9 cellular contexts compared by ENCODE assay signal in the genomic region with DNA sequence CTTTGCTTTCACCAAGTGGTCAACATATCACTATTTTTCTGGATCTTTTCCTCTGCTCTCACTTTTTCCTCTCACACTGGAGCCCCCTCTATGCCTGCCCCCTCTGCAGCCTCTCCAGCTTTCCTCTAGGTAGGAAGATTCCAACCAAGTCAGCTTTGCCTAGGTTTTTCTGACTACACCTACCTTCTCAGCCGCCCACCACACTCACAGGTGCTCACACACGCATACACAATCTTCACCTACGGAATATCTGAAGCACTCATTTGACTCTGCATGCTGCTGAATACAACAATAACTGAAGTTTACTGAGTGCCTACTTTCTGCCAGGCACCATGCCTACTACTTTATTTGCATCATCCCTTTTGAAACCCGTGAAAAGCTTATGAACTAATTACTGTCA.
DNase-seq lines count a peak whose midpoint lies in the region; ATAC-seq and TF ChIP-seq lines count a peak whose summit lies in the region.
"Had no signal": no experiment of that assay in that cellular context is flagged by ENCODE, and none has a peak within 500 bp of the region (broad histone marks: within the 10 kb centered on the region; RNA-seq: fewer than 3 reads in every experiment).

No MANE protein-coding gene starts in this region.

- H3K27me3 Mint-ChIP-seq in T-cell (no peaks in the 10 kb centered on the region), mesothelial cell of epicardium (ENCODE audit: low read depth) (no peaks in the 10 kb centered on the region)

- H3K4me1 Mint-ChIP-seq in T-cell (peaks cover 39 to 67% (median 53%) of the 10 kb centered on the region in 3 donors), mesothelial cell of epicardium (no peaks in the 10 kb centered on the region)

- no peaks in the 10 kb centered on the region; a peak in 1 of 22 replicates for H3K9me3 ChIP-seq in BLaER1 treated with 17β-estradiol and CSF1 and Interleukin-3, amounts not matched to agents 10 nM and 100 nM (replicated peaks in 1 of 11)
- H3K9me3 ChIP-seq: heart left ventricle had no signal

- peaks cover 12% of the 10 kb centered on the region for H3K36me3 Mint-ChIP-seq in T-cell
- no peaks in the 10 kb centered on the region for H3K36me3 Mint-ChIP-seq in mesothelial cell of epicardium

- DNase-seq in GM06990 (ENCODE audit: extremely low read depth, insufficient read length) (no peak), T-cell (no peak), epithelial cell of prostate (ENCODE audit: low read depth, low spot score) (no peak), anterior cingulate cortex (lab: John Stamatoyannopoulos, UW) (no peak), NCI-H82 treated with DMSO at 0.1 percent for 48 hours (lab: John Stamatoyannopoulos, UW; ENCODE audit: unreplicated experiment) (no peak), mesothelial cell of epicardium (ENCODE audit: low spot score in 2 of 2, unreplicated experiment in 2 of 2) (no peak)
- DNase-seq: heart left ventricle had no signal

- H3K9me3 Mint-ChIP-seq in T-cell, result no peaks in the 10 kb centered on the region
- peaks cover 4% of the 10 kb centered on the region for H3K9me3 Mint-ChIP-seq in mesothelial cell of epicardium

- H3K4me3 Mint-ChIP-seq in T-cell (peak overlapping the region; percentile 40 to 57 (median 55)), mesothelial cell of epicardium (no peak overlapping the region)

- H3K4me2 ChIP-seq in BLaER1 treated with 17β-estradiol and CSF1 and Interleukin-3, amounts not matched to agents 10 nM and 100 nM, result peak overlapping the region; percentile 21 to 77 (median 48); a peak in 19 of 22 replicates

- ATAC-seq in T-cell (replicated peaks in 1 of 4), result no peak
- ATAC-seq in HG02973 (IDR thresholded peaks at IDR 0.05; ENCODE audit: unreplicated experiment), result no peak
- ATAC-seq: heart left ventricle had no signal

- H4K20me1 ChIP-seq in BLaER1 treated with 17β-estradiol and CSF1 and Interleukin-3, amounts not matched to agents 10 nM and 100 nM, result no peaks in the 10 kb centered on the region

- TF ChIP-seq CTCF in GM06990 (IDR thresholded peaks at IDR 0.05; ENCODE audit: insufficient read depth, low read length, poor library complexity, severe bottlenecking) (no peak), mesothelial cell of epicardium (IDR thresholded peaks at IDR 0.05; ENCODE audit: unreplicated experiment) (no peak)

- no peak overlapping the region for H3K9ac ChIP-seq in BLaER1 treated with 17β-estradiol and CSF1 and Interleukin-3, amounts not matched to agents 10 nM and 100 nM

- CTCF ChIA-PET in T-cell (lab: Charles Lee), result interaction anchor here (0.6 to 1.3 kb wide), 5 partner anchors 9 to 639 kb away, joined by 3 to 9 read pairs (median 5); no protein-coding TSS in a partner anchor

- H3K4me3 ChIP-seq in BLaER1 treated with 17β-estradiol and CSF1 and Interleukin-3, amounts not matched to agents 10 nM and 100 nM, result no peak overlapping the region
- H3K4me3 ChIP-seq in GM06990 (replicated peaks; ENCODE audit: low read depth, low read length), result peak overlapping the region; percentile 10; the same call in 1 of the 2 replicates
- H3K4me3 ChIP-seq: heart left ventricle had no signal

- H3K4me1 ChIP-seq in BLaER1 treated with 17β-estradiol and CSF1 and Interleukin-3, amounts not matched to agents 10 nM and 100 nM, result peaks cover 20 to 39% (median 35%) of the 10 kb centered on the region in 10 experiments

- H3K27ac Mint-ChIP-seq in T-cell (peak overlapping the region; percentile 76 to 94), mesothelial cell of epicardium (no peak overlapping the region)

- H3K36me3 ChIP-seq in BLaER1 treated with 17β-estradiol and CSF1 and Interleukin-3, amounts not matched to agents 10 nM and 100 nM, result peaks cover 5 to 23% (median 16%) of the 10 kb centered on the region in 11 experiments; a peak in 19 of 22 replicates
- H3K36me3 ChIP-seq in GM06990 (ENCODE audit: control insufficient read depth, insufficient read depth, low read length), result no peaks in the 10 kb centered on the region

- POLR2A ChIA-PET in T-cell (lab: Charles Lee), result interaction anchor here (0.6 to 0.7 kb wide), 4 partner anchors 27 to 659 kb away, joined by 3 to 7 read pairs (median 5); no protein-coding TSS in a partner anchor

- H3K27ac ChIP-seq in BLaER1 treated with 17β-estradiol and CSF1 and Interleukin-3, amounts not matched to agents 10 nM and 100 nM, result peak overlapping the region in 9 of 11 experiments; percentile 1 to 60 (median 18); a peak in 10 of 22 replicates
- H3K27ac ChIP-seq in epithelial cell of prostate, result peak overlapping the region; percentile 79

- H3K27me3 ChIP-seq in BLaER1 treated with 17β-estradiol and CSF1 and Interleukin-3, amounts not matched to agents 10 nM and 100 nM, result no peaks in the 10 kb centered on the region
- H3K27me3 ChIP-seq in GM06990 (replicated peaks; ENCODE audit: control insufficient read depth, insufficient read depth, low read length), result no peaks in the 10 kb centered on the region
- H3K27me3 ChIP-seq: heart left ventricle had no signal
